Comparison of ENCODE assay signal across 9 cellular contexts in the genomic region with DNA sequence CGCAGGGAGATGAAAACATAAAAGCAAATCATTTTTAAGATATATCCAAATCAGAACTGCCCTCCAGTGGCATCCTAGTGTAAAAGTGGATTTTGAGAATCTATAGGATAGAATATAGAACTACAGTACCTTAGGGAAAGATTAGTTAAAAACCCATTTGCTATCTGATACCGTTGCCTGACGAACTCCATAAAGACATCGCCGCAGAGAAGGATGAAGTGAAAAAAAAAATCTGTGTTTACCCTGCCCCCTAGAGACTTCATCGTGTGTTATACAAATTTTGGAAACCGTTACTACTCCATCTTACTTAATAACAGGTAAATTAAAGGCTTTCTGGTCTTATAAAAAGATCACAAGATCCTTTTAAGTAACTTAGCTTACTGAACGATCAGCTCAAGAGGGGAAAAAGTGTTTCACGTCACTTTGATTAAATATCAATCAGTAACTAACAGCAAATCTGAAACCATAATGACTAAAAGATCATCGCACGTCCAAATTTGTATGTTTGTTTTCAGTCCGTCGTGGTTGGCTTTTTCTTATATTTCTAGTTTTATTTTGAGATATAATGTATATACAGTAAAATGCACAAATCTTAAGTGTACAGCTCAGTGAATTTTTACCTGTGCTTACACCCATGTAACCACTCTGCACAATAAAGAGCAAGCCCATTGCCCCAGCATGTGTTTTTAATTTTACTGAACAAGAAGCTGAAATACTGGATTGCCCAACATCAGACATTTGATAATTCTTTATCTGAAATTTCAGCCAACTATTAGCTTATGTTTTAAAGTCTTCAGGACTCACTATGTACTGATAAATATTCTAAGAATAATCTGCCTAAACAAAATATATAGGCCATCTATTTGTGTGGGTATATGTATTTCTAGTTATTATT. TPM values are rescaled to one million over a fixed set of nuclear protein-coding genes. Genes with fewer than 3 reads are reported as not detected.
DNase-seq lines count a peak whose midpoint lies in the region; ATAC-seq and TF ChIP-seq lines count a peak whose summit lies in the region.
"Had no signal": no experiment of that assay in that cellular context is flagged by ENCODE, and none has a peak within 500 bp of the region (broad histone marks: within the 10 kb centered on the region; RNA-seq: fewer than 3 reads in every experiment).

No MANE protein-coding gene starts in this region.

- H3K4me3 ChIP-seq in BLaER1 treated with 17β-estradiol and CSF1 and Interleukin-3, amounts not matched to agents 10 nM and 100 nM, result peak overlapping the region; percentile 64 to 97 (median 86)
- H3K4me3 ChIP-seq in HUES48 (ENCODE audit: low read depth, low read length) (peak overlapping the region; percentile 76), SU-DHL-6 (ENCODE audit: insufficient read depth, low read length, poor library complexity, severe bottlenecking) (peak overlapping the region; percentile 56), hepatocyte (peak overlapping the region; percentile 11), stomach (peak overlapping the region; percentile 78 to 92 (median 82))

- 19% methylated on average over 13 of the region's 13 CpGs for WGBS in hepatocyte (ENCODE audit: low lambda C conversion rate, missing lambda C conversion rate)
- WGBS in stomach, 5 donors, result 8 to 14% (median 12%) methylated on average over 13 of the region's 13 CpGs

- intact Hi-C loops in stomach (cut with DNase I; ENCODE audit: low total_unique reads), result no loop called here

- TF ChIP-seq POLR2A in stomach (IDR thresholded peaks at IDR 0.05), result no peak

- H3K79me2 ChIP-seq in SU-DHL-6 (ENCODE audit: insufficient read depth, low read length) (peaks cover 41% of the 10 kb centered on the region), hepatocyte (peaks cover 33% of the 10 kb centered on the region)

- no peaks in the 10 kb centered on the region for H3K9me3 ChIP-seq in BLaER1 treated with 17β-estradiol and CSF1 and Interleukin-3, amounts not matched to agents 10 nM and 100 nM (replicated peaks in 1 of 11)
- H3K9me3 ChIP-seq in HUES48 (ENCODE audit: control insufficient read depth, insufficient read depth, low read length), result no peaks in the 10 kb centered on the region
- H3K9me3 ChIP-seq in SU-DHL-6 (ENCODE audit: insufficient read depth, low read length), result no peaks in the 10 kb centered on the region
- H3K9me3 ChIP-seq in hepatocyte (ENCODE audit: low read depth), result no peaks in the 10 kb centered on the region
- H3K9me3 ChIP-seq in stomach, result no peaks in the 10 kb centered on the region

- H3K9me2 ChIP-seq in SU-DHL-6 (replicated peaks; ENCODE audit: insufficient read depth, low read length), result no peaks in the 10 kb centered on the region
- H3K9me2 ChIP-seq in hepatocyte (replicated peaks; ENCODE audit: insufficient read depth), result no peaks in the 10 kb centered on the region

- TF ChIP-seq CTCF in SU-DHL-6 (IDR thresholded peaks at IDR 0.05; ENCODE audit: insufficient read depth, low read length, poor library complexity, severe bottlenecking), result peak; percentile 46
- TF ChIP-seq CTCF in hepatocyte (IDR thresholded peaks at IDR 0.05; ENCODE audit: poor library complexity), result peak; percentile 41
- peak in 1 of 7 experiments; percentile 22 for TF ChIP-seq CTCF in stomach (IDR thresholded peaks at IDR 0.05)

- peak overlapping the region; percentile 51 to 91 (median 72); a peak in 20 of 22 replicates for H3K9ac ChIP-seq in BLaER1 treated with 17β-estradiol and CSF1 and Interleukin-3, amounts not matched to agents 10 nM and 100 nM
- H3K9ac ChIP-seq in HUES48 (ENCODE audit: low read depth, low read length) (peak overlapping the region; percentile 45), SU-DHL-6 (ENCODE audit: low read length) (peak overlapping the region; percentile 63)

- peaks cover 0 to 38% (median 31%) of the 10 kb centered on the region in 11 experiments; a peak in 15 of 22 replicates for H4K20me1 ChIP-seq in BLaER1 treated with 17β-estradiol and CSF1 and Interleukin-3, amounts not matched to agents 10 nM and 100 nM
- H4K20me1 ChIP-seq in SU-DHL-6 (ENCODE audit: low read depth, low read length), result peaks cover 26% of the 10 kb centered on the region
- H4K20me1 ChIP-seq in hepatocyte (ENCODE audit: insufficient read depth, poor library complexity, severe bottlenecking), result no peaks in the 10 kb centered on the region

- peaks cover 35 to 50% (median 45%) of the 10 kb centered on the region in 10 experiments for H3K4me1 ChIP-seq in BLaER1 treated with 17β-estradiol and CSF1 and Interleukin-3, amounts not matched to agents 10 nM and 100 nM
- H3K4me1 ChIP-seq in HUES48 (ENCODE audit: control insufficient read depth, insufficient read depth, low read length), result peaks cover 21% of the 10 kb centered on the region
- H3K4me1 ChIP-seq in hepatocyte (ENCODE audit: insufficient read depth), result no peaks in the 10 kb centered on the region
- H3K4me1 ChIP-seq in stomach, result peaks cover 0 to 36% (median 18%) of the 10 kb centered on the region in 4 donors

- peaks cover 22 to 30% (median 28%) of the 10 kb centered on the region in 11 experiments for H3K36me3 ChIP-seq in BLaER1 treated with 17β-estradiol and CSF1 and Interleukin-3, amounts not matched to agents 10 nM and 100 nM
- H3K36me3 ChIP-seq in HUES48 (ENCODE audit: control insufficient read depth, insufficient read depth, low read length) (peaks cover 32% of the 10 kb centered on the region), SU-DHL-6 (ENCODE audit: low read length) (peaks cover 36% of the 10 kb centered on the region), hepatocyte (replicated peaks; ENCODE audit: insufficient read depth, low read depth) (no peaks in the 10 kb centered on the region), stomach (peaks cover 15 to 24% (median 23%) of the 10 kb centered on the region in 4 donors)

- H3F3A ChIP-seq in SU-DHL-6 (ENCODE audit: insufficient read depth), result peaks cover 28% of the 10 kb centered on the region

- DNase-seq in hepatocyte (ENCODE audit: low spot score) (no peak), stomach (no peak), OCI-M2 (lab: John Stamatoyannopoulos, UW; ENCODE audit: unreplicated experiment) (no peak), AG08396 (ENCODE audit: low spot score) (no peak)

- TF ChIP-seq EP300 in stomach (IDR thresholded peaks at IDR 0.05), result no peak

- H3K27ac ChIP-seq in BLaER1 treated with 17β-estradiol and CSF1 and Interleukin-3, amounts not matched to agents 10 nM and 100 nM, result peak overlapping the region in 10 of 11 experiments; percentile 23 to 90 (median 70); a peak in 18 of 22 replicates
- H3K27ac ChIP-seq in HUES48 (ENCODE audit: low read depth, low read length) (peak overlapping the region; percentile 84), SU-DHL-6 (ENCODE audit: low read depth, low read length) (peak overlapping the region; percentile 92), hepatocyte (peak overlapping the region; percentile 17), stomach (peak overlapping the region in 4 of 5 donors; percentile 36 to 90 (median 82))

- peak overlapping the region; percentile 76 for H2AFZ ChIP-seq in SU-DHL-6 (ENCODE audit: low read depth, low read length, severe bottlenecking)
- peak overlapping the region; percentile 60 for H2AFZ ChIP-seq in hepatocyte

- ATAC-seq in HG02970 (IDR thresholded peaks at IDR 0.05; ENCODE audit: low FRiP score, unreplicated experiment), result no peak

- H3K27me3 ChIP-seq in BLaER1 treated with 17β-estradiol and CSF1 and Interleukin-3, amounts not matched to agents 10 nM and 100 nM, result no peaks in the 10 kb centered on the region
- H3K27me3 ChIP-seq in HUES48 (ENCODE audit: control insufficient read depth, insufficient read depth, low read length), result no peaks in the 10 kb centered on the region
- H3K27me3 ChIP-seq in SU-DHL-6 (ENCODE audit: low read length), result no peaks in the 10 kb centered on the region
- no peaks in the 10 kb centered on the region for H3K27me3 ChIP-seq in hepatocyte
- no peaks in the 10 kb centered on the region for H3K27me3 ChIP-seq in stomach

- peak overlapping the region; percentile 66 to 84 (median 79) for H3K4me2 ChIP-seq in BLaER1 treated with 17β-estradiol and CSF1 and Interleukin-3, amounts not matched to agents 10 nM and 100 nM
- H3K4me2 ChIP-seq in SU-DHL-6 (ENCODE audit: low read depth, low read length, poor library complexity, severe bottlenecking) (peak overlapping the region; percentile 90), hepatocyte (peak overlapping the region; percentile 72)

RNA-seq across cellular contexts. Expression of gene MCM3, which starts 0.9 kb away (rescaled TPM):
- 36.4 and 40.7 TPM in 2 replicates for total RNA-seq in hepatocyte
- polyA plus RNA-seq in hepatocyte, result 32.6 and 33.8 TPM in 2 replicates
- total RNA-seq in stomach, result 10 to 100 TPM; 29.0 to 50.0 (median 43.0) TPM
- 10 to 100 TPM; 22.8 to 25.6 (median 24.0) TPM for polyA plus RNA-seq in stomach

RNA-seq across cellular contexts. Expression of gene IL17F, which starts 41.1 kb away (rescaled TPM):
- total RNA-seq in hepatocyte, result not detected in 2 replicates
- not detected in 2 replicates for polyA plus RNA-seq in hepatocyte
- total RNA-seq in stomach, result not detected
- polyA plus RNA-seq in stomach, result not detected
- total RNA-seq: HT1080 had no signal

Comparison
In these comparisons a context has a peak if more than half of its experiments do, and no peak if none do; other contexts are left out.
1. H3K27ac ChIP-seq: peak in every context shown above with its lines; median percentile 92 in SU-DHL-6; 84 in HUES48; 82 in stomach; 70 in BLaER1 treated with 17β-estradiol and CSF1 and Interleukin-3, amounts not matched to agents 10 nM and 100 nM; 17 in hepatocyte.
2. H3K4me3 ChIP-seq: peak in every context shown above with its lines; median percentile 86 in BLaER1 treated with 17β-estradiol and CSF1 and Interleukin-3, amounts not matched to agents 10 nM and 100 nM; 82 in stomach; 76 in HUES48; 56 in SU-DHL-6; 11 in hepatocyte.